In the genomic region with DNA sequence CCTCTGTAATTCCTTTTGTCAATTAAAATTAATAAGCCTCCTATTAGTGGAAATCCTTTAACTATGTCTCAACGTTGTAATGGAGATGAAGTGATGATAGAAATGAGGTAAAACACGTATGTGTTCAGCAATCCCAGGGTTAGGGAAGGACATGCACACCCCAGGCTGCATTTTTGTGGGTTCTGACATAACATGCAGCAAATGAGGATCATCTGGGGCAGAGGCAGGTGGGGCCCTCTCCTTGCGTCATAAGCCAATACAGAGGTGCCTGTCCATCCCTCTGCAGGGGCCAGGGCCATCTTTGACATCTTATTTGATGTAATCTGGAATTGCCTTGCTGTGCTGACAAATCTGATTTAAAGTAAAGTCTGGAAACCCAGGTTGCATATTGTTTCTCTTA, we compare ENCODE assay signal across 1 cellular context.
TF ChIP-seq lines count a peak whose summit lies in the region.

No MANE protein-coding gene starts in this region.

TF ChIP-seq in SK-N-SH, 30 proteins besides CTCF, POLR2A, EP300 and RAD21 (continued from another document):
- no peak for TF ChIP-seq GABPA (IDR thresholded peaks at IDR 0.05; ENCODE audit: low read depth)
